ENCODE assay signal across 15 cellular contexts in the genomic region with DNA sequence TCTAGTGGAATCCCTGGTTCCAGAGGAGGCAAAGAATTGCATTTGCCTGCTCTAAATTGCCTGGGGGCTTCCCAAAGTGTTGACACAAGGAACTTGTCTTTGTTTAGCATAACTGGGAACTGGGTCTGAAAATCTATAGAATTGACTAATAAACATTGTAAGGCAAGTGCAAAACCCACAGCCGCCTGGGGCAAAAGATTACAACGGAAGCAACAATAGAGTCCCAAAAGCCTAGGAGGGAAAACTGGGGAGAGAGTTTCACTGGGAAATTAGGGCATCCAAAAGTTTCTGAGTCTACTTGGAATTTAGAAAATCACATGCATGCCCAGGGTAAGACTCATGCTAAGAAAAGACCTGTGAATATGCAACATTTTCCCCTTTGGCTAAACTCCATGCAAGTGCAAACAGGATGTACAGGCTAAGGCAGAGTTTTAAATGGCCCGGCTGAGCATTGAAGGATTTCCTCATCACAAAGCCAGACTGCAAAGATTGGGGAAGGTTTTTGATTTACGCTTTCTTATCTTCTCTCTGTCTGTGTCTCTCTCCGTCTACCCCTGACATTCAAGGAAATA.
"Had no signal": no experiment of that assay in that cellular context is flagged by ENCODE, and none has a peak within 500 bp of the region (broad histone marks: within the 10 kb centered on the region; RNA-seq: fewer than 3 reads in every experiment).

No MANE protein-coding gene starts in this region.

- H3K4me1 ChIP-seq: breast epithelium, esophagus muscularis mucosa, heart left ventricle, right atrium auricular region, thyroid gland, vagina had no signal

- H3K4me1 Mint-ChIP-seq: activated naive CD8-positive, alpha-beta T cell treated with anti-CD3 and anti-CD28 coated beads, Interleukin-2, amount 10 ng/mL, durations not matched to agents 7 days and 5 days had no signal

- DNase-seq: activated CD4-positive, alpha-beta memory T cell treated with anti-CD3 and anti-CD28 coated beads for 36 hours; activated CD4-positive, CD25-positive, alpha-beta regulatory T cell treated with anti-CD3 and anti-CD28 coated beads, Interleukin-2, amount 50 U/mL, for 72 hours; activated naive CD8-positive, alpha-beta T cell treated with anti-CD3 and anti-CD28 coated beads, Interleukin-2, amount 10 ng/mL, durations not matched to agents 7 days and 5 days; activated T-cell treated with anti-CD3 and anti-CD28 coated beads, Interleukin-2, amount 50 U/mL, for 48 hours; anterior cingulate cortex; heart left ventricle; midbrain; posterior cingulate gyrus; small intestine; thyroid gland had no signal

- H3K36me3 Mint-ChIP-seq: activated CD4-positive, alpha-beta memory T cell treated with anti-CD3 and anti-CD28 coated beads for 36 hours; activated naive CD8-positive, alpha-beta T cell treated with anti-CD3 and anti-CD28 coated beads, Interleukin-2, amount 10 ng/mL, durations not matched to agents 7 days and 5 days had no signal

- H3K27ac Mint-ChIP-seq: activated CD4-positive, alpha-beta memory T cell treated with anti-CD3 and anti-CD28 coated beads for 36 hours; activated naive CD8-positive, alpha-beta T cell treated with anti-CD3 and anti-CD28 coated beads, Interleukin-2, amount 10 ng/mL, durations not matched to agents 7 days and 5 days had no signal

- FAIRE-seq: endometrium, small intestine had no signal

- H3K27me3 Mint-ChIP-seq: activated CD4-positive, alpha-beta memory T cell treated with anti-CD3 and anti-CD28 coated beads for 36 hours; activated naive CD8-positive, alpha-beta T cell treated with anti-CD3 and anti-CD28 coated beads, Interleukin-2, amount 10 ng/mL, durations not matched to agents 7 days and 5 days had no signal

- H3K27ac ChIP-seq: breast epithelium, esophagus muscularis mucosa, heart left ventricle, right atrium auricular region, thyroid gland, vagina had no signal

- H3K36me3 ChIP-seq: breast epithelium, esophagus muscularis mucosa, heart left ventricle, right atrium auricular region, thyroid gland, vagina had no signal

- H3K4me3 ChIP-seq: breast epithelium, esophagus muscularis mucosa, heart left ventricle, right atrium auricular region, thyroid gland, vagina had no signal

- H3K9me3 ChIP-seq: breast epithelium, esophagus muscularis mucosa, right atrium auricular region, thyroid gland, vagina had no signal

- H3K27me3 ChIP-seq: breast epithelium, esophagus muscularis mucosa, heart left ventricle, right atrium auricular region, thyroid gland, vagina had no signal

- H3K4me3 Mint-ChIP-seq: activated CD4-positive, alpha-beta memory T cell treated with anti-CD3 and anti-CD28 coated beads for 36 hours; activated naive CD8-positive, alpha-beta T cell treated with anti-CD3 and anti-CD28 coated beads, Interleukin-2, amount 10 ng/mL, durations not matched to agents 7 days and 5 days had no signal
